ENCODE assay signal across 10 cellular contexts in genomic region chr12:47885012-47885501, GRCh38. TPM values are rescaled to one million over a fixed set of nuclear protein-coding genes. Genes with fewer than 3 reads are reported as not detected.
DNase-seq lines count a peak whose midpoint lies in the region; ATAC-seq lines count a peak whose summit lies in the region.
"Had no signal": no experiment of that assay in that cellular context is flagged by ENCODE, and none has a peak within 500 bp of the region (broad histone marks: within the 10 kb centered on the region; RNA-seq: fewer than 3 reads in every experiment).

No MANE protein-coding gene starts in this region.

- peak; percentile 83 for DNase-seq in activated CD8-positive, alpha-beta T cell treated with anti-CD3 and anti-CD28 coated beads, Interleukin-2, amount 10 ng/mL, durations not matched to agents 7 days and 5 days
- peak; percentile 38 to 61 for DNase-seq in stimulated activated CD4-positive, alpha-beta T cell treated with anti-CD3 and anti-CD28 coated beads, Interleukin-1b, Interleukin-23, amount 100 ng/mL, for 4 hours (ENCODE audit: low read depth in 2 of 2)
- DNase-seq in HuH-7.5 (ENCODE audit: low spot score) (no peak), dermis blood vessel endothelial cell (no peak), HT-29 (ENCODE audit: low spot score) (no peak), middle frontal gyrus (ENCODE audit: extremely low spot score, low spot score) (no peak)
- DNase-seq: aorta, NCI-H1092 treated with DMSO at 0.1 percent for 48 hours had no signal

- H3K27me3 Mint-ChIP-seq in activated CD8-positive, alpha-beta T cell treated with anti-CD3 and anti-CD28 coated beads, Interleukin-2, amount 10 ng/mL, durations not matched to agents 7 days and 5 days (ENCODE audit: low read depth) = no peaks in the 10 kb centered on the region

- peaks cover 88% of the 10 kb centered on the region for H3K4me1 Mint-ChIP-seq in activated CD8-positive, alpha-beta T cell treated with anti-CD3 and anti-CD28 coated beads, Interleukin-2, amount 10 ng/mL, durations not matched to agents 7 days and 5 days (ENCODE audit: low read depth)

- H3K27ac Mint-ChIP-seq in activated CD8-positive, alpha-beta T cell treated with anti-CD3 and anti-CD28 coated beads, Interleukin-2, amount 10 ng/mL, durations not matched to agents 7 days and 5 days = peak overlapping the region; percentile 85

- H3K36me3 Mint-ChIP-seq in activated CD8-positive, alpha-beta T cell treated with anti-CD3 and anti-CD28 coated beads, Interleukin-2, amount 10 ng/mL, durations not matched to agents 7 days and 5 days (ENCODE audit: low read depth) = peaks cover 29% of the 10 kb centered on the region

- H3K9me3 Mint-ChIP-seq in activated CD8-positive, alpha-beta T cell treated with anti-CD3 and anti-CD28 coated beads, Interleukin-2, amount 10 ng/mL, durations not matched to agents 7 days and 5 days (ENCODE audit: insufficient read depth) = no peaks in the 10 kb centered on the region

- ATAC-seq in GM18858 (IDR thresholded peaks at IDR 0.05; ENCODE audit: unreplicated experiment) (peak; percentile 42), HG02981 (IDR thresholded peaks at IDR 0.05; ENCODE audit: unreplicated experiment) (peak; percentile 33)
- ATAC-seq in activated CD8-positive, alpha-beta T cell treated with anti-CD3 and anti-CD28 coated beads, Interleukin-2, amount 10 ng/mL, durations not matched to agents 7 days and 5 days = peak; percentile 72

- peak overlapping the region; percentile 53 for H3K4me3 Mint-ChIP-seq in activated CD8-positive, alpha-beta T cell treated with anti-CD3 and anti-CD28 coated beads, Interleukin-2, amount 10 ng/mL, durations not matched to agents 7 days and 5 days

- CTCF ChIA-PET in activated CD8-positive, alpha-beta T cell treated with anti-CD3 and anti-CD28 coated beads, Interleukin-2, amount 10 ng/mL, durations not matched to agents 7 days and 5 days (lab: Charles Lee) = interaction anchor here (0.9 to 8.6 kb wide), 25 partner anchors 9 to 304 kb away, joined by 3 to 65 read pairs (median 6); partner anchors contain the start of gene VDR

- POLR2A ChIA-PET in activated CD8-positive, alpha-beta T cell treated with anti-CD3 and anti-CD28 coated beads, Interleukin-2, amount 10 ng/mL, durations not matched to agents 7 days and 5 days (lab: Charles Lee) = interaction anchor here (1.0 to 2.5 kb wide), 7 partner anchors 9 to 77 kb away, joined by 3 to 13 read pairs (median 4); partner anchors contain the start of gene VDR

RNA-seq across cellular contexts. Expression of gene VDR, which starts 19.7 kb away (rescaled TPM):
- 10 to 100 TPM; 13.2 to 14.5 TPM for total RNA-seq in activated CD8-positive, alpha-beta T cell treated with anti-CD3 and anti-CD28 coated beads, Interleukin-2, amount 10 ng/mL, durations not matched to agents 7 days and 5 days
- total RNA-seq in dermis blood vessel endothelial cell = under 0.01 and 0.47 TPM in 2 replicates
- total RNA-seq in HT-29 (2014; rRNA removed; shearing (Covaris generic)) = 15.3 and 15.4 TPM in 2 replicates

Comparison
In these comparisons a context has a peak if more than half of its experiments do, and no peak if none do; other contexts are left out.
1. DNase-seq: peak in activated CD8-positive, alpha-beta T cell treated with anti-CD3 and anti-CD28 coated beads, Interleukin-2, amount 10 ng/mL, durations not matched to agents 7 days and 5 days (single experiment) and stimulated activated CD4-positive, alpha-beta T cell treated with anti-CD3 and anti-CD28 coated beads, Interleukin-1b, Interleukin-23, amount 100 ng/mL, for 4 hours (2 of 2); none in HuH-7.5 (single experiment), dermis blood vessel endothelial cell (single experiment), HT-29 (single experiment) and middle frontal gyrus (single experiment).
2. Peak in every context shown above with its lines, with median percentiles within 50 percentile points of each other: ATAC-seq.